ENCODE assay signal across 2 cellular contexts in the genomic region with DNA sequence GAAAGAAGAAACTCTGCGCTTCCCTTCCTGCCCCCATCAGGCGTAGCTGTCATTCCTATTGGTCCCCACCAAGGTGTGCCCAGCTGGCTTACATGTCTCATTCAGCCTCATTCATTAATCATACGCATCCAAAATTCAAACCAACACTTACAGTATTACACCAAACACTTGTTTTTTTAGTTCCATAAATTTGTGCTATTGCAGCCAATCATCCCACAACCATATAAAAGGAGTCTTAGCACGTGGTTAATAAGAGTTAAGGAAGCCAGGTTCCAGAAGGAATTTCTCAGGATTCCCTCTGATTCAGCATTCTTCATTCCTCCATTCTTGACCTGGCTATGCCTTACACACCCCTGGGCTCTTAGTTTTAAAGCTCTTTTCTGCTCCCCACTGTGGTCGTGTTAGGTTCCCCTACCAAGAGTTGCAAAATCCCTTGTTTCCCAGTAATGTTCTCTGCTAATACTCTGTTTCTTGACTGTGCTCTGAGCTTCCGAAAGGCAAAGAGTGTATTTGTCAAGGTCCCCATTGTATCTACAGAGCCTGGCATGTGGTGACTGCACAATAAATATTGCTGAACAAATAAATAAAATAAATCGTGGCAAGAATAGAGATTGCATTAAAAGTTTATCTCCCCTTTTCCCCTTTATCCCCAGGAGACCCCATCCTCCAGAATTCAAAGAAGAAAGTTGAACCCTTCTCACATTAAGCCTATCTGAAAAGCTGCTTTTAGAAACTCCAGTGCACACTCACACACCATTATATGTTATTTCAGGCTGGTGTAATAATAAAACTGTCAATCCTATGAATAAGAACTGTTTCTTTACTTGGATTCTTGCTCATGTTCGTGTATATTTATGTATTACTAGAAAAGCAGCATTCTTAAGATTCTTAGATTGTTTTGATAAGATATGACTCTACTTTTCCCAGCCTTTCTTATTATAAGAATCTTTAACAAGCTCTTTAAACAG.
TF ChIP-seq lines count a peak whose summit lies in the region.

No MANE protein-coding gene starts in this region.

TF ChIP-seq in GM23338, 12 proteins besides CTCF, POLR2A, EP300 and RAD21 (continued from another document and continues in another):
- TF ChIP-seq ZNF462 (CRISPR knock-in tag; IDR thresholded peaks at IDR 0.05) (no peak), POLR2AphosphoS5 (IDR thresholded peaks at IDR 0.05; ENCODE audit: low read depth) (no peak), CREB1 (CRISPR knock-in tag; IDR thresholded peaks at IDR 0.05; ENCODE audit: low read depth) (no peak), EZH2phosphoT487 (IDR thresholded peaks at IDR 0.05; ENCODE audit: unreplicated experiment) (no peak), ZNF114 (CRISPR knock-in tag; IDR thresholded peaks at IDR 0.05) (no peak), EZH2 (IDR thresholded peaks at IDR 0.05; ENCODE audit: low read depth, unreplicated experiment) (no peak), JUNB (IDR thresholded peaks at IDR 0.05; ENCODE audit: unreplicated experiment) (no peak)
- TF ChIP-seq, protein P1, sequence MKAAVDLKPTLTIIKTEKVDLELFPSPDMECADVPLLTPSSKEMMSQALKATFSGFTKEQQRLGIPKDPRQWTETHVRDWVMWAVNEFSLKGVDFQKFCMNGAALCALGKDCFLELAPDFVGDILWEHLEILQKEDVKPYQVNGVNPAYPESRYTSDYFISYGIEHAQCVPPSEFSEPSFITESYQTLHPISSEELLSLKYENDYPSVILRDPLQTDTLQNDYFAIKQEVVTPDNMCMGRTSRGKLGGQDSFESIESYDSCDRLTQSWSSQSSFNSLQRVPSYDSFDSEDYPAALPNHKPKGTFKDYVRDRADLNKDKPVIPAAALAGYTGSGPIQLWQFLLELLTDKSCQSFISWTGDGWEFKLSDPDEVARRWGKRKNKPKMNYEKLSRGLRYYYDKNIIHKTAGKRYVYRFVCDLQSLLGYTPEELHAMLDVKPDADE (IDR thresholded peaks at IDR 0.05): no peak

TF ChIP-seq in SK-N-SH, 30 proteins besides CTCF, POLR2A, EP300 and RAD21 (continued from another document):
- TF ChIP-seq, protein P2, sequence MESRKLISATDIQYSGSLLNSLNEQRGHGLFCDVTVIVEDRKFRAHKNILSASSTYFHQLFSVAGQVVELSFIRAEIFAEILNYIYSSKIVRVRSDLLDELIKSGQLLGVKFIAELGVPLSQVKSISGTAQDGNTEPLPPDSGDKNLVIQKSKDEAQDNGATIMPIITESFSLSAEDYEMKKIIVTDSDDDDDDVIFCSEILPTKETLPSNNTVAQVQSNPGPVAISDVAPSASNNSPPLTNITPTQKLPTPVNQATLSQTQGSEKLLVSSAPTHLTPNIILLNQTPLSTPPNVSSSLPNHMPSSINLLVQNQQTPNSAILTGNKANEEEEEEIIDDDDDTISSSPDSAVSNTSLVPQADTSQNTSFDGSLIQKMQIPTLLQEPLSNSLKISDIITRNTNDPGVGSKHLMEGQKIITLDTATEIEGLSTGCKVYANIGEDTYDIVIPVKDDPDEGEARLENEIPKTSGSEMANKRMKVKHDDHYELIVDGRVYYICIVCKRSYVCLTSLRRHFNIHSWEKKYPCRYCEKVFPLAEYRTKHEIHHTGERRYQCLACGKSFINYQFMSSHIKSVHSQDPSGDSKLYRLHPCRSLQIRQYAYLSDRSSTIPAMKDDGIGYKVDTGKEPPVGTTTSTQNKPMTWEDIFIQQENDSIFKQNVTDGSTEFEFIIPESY (IDR thresholded peaks at IDR 0.05; ENCODE audit: borderline replicate concordance, low read depth): peak; percentile 14; the same call in 1 of the 2 replicates
- peak; percentile 90 for TF ChIP-seq MEF2A (IDR thresholded peaks at IDR 0.05; ENCODE audit: borderline replicate concordance, low read depth)
- no peak for TF ChIP-seq MXI1 (IDR thresholded peaks at IDR 0.05; ENCODE audit: low read depth, low read length)
- TF ChIP-seq FOSL2 (IDR thresholded peaks at IDR 0.05; ENCODE audit: borderline replicate concordance, low read depth): peak; percentile 76
- TF ChIP-seq YY1 (IDR thresholded peaks at IDR 0.05; ENCODE audit: low read depth): no peak; the same call in 1 of the 2 replicates
- TF ChIP-seq RCOR1 (IDR thresholded peaks at IDR 0.05; ENCODE audit: low read length): no peak
- TF ChIP-seq TCF12 (IDR thresholded peaks at IDR 0.05): peak; percentile 84
- no peak for TF ChIP-seq SMC3 (IDR thresholded peaks at IDR 0.05; ENCODE audit: low read depth, low read length)
- 0 out of 2 replicates have a peak, but pooled peaks have one; percentile 39 for TF ChIP-seq FOXM1 (IDR thresholded peaks at IDR 0.05; ENCODE audit: low read depth)
- TF ChIP-seq GABPA (IDR thresholded peaks at IDR 0.05; ENCODE audit: low read depth): no peak
- peak; percentile 84 for TF ChIP-seq JUND (IDR thresholded peaks at IDR 0.05)
TF ChIP-seq in SK-N-SH: peak in this region for 11.
